Comparison of ENCODE assay signal across 19 cellular contexts in the genomic region with DNA sequence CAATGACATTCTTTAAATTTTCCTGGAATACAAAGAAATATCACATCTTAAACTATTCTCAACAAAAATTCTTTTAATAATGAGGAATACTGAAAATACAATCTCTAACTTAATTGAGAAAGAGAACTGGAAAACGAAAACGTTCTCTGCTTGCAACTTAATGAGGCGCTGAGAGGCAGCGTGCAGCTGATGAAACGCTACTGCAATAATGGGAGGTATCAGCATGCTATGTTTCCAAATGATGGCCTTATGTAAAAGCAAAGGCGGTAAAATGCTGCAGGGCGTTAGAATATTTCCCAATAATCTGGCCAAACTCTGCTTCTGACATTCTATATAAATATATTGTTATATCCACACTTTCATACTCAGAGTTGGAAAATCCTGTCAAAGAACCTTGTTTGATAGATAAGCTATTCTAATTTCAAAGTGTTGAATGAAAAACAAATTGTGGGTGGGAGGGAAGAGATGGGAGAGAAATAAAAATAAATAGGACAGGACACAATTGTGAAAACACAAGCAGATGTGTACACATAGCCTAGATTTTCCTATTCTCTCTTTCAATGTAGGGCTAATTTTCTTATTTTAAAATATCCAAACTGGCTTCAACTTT.
A peak's percentile ranks its signal among the peaks of the same experiment; 100 is the strongest.
DNase-seq lines count a peak whose midpoint lies in the region; ATAC-seq and TF ChIP-seq lines count a peak whose summit lies in the region.
"Had no signal": no experiment of that assay in that cellular context is flagged by ENCODE, and none has a peak within 500 bp of the region (broad histone marks: within the 10 kb centered on the region; RNA-seq: fewer than 3 reads in every experiment).

No MANE protein-coding gene starts in this region.

- dilution Hi-C loops in IMR-90 (cut with HindIII; ENCODE audit: low sequenced_read_pairs, unreplicated experiment): no loop called here

- peaks cover 1% of the 10 kb centered on the region; the same call in 1 of the 2 replicates for H3K4me1 ChIP-seq in IMR-90 (ENCODE audit: control insufficient read depth, insufficient read depth, low read length)

- no peaks in the 10 kb centered on the region for H3K4me1 Mint-ChIP-seq in effector memory CD8-positive, alpha-beta T cell (ENCODE audit: low read depth in 2 of 2)
- H3K4me1 Mint-ChIP-seq: activated CD8-positive, alpha-beta memory T cell treated with anti-CD3 and anti-CD28 coated beads, Interleukin-2, amount 10 ng/mL, durations not matched to agents 7 days and 5 days; activated naive CD8-positive, alpha-beta T cell treated with anti-CD3 and anti-CD28 coated beads, Interleukin-2, amount 10 ng/mL, durations not matched to agents 7 days and 5 days had no signal

- 0 out of 2 replicates have a peak, but pooled peaks cover 3% of the 10 kb centered on the region for H3K9me1 ChIP-seq in IMR-90 (ENCODE audit: insufficient read depth, low read length)

- no peak overlapping the region for H2BK15ac ChIP-seq in IMR-90 (ENCODE audit: low read depth, low read length)

- no peak overlapping the region; a peak in 1 of 4 replicates for H4K8ac ChIP-seq in IMR-90 (ENCODE audit: low read depth in 2 of 2, low read length in 2 of 2)

- POLR2A ChIA-PET in IMR-90 (lab: Charles Lee; ENCODE audit: unreplicated experiment): no interaction called here

- no TSS peak for BruUV-seq in IMR-90 (replicated peaks; lab: Mats Ljungman, UMichigan)

- H3K4me3 Mint-ChIP-seq in effector memory CD8-positive, alpha-beta T cell: no peak overlapping the region
- H3K4me3 Mint-ChIP-seq: activated CD8-positive, alpha-beta memory T cell treated with anti-CD3 and anti-CD28 coated beads, Interleukin-2, amount 10 ng/mL, durations not matched to agents 7 days and 5 days; activated naive CD8-positive, alpha-beta T cell treated with anti-CD3 and anti-CD28 coated beads, Interleukin-2, amount 10 ng/mL, durations not matched to agents 7 days and 5 days; IgD-negative memory B cell; naive thymus-derived CD4-positive, alpha-beta T cell had no signal

- no peak overlapping the region for H3K23ac ChIP-seq in IMR-90 (ENCODE audit: low read depth, low read length)

- H3K9me3 ChIP-seq in IMR-90 (ENCODE audit: control insufficient read depth, insufficient read depth, low read length): no peaks in the 10 kb centered on the region

- H3K36me3 ChIP-seq in IMR-90 (ENCODE audit: control insufficient read depth, insufficient read depth, low read length): peaks cover 6% of the 10 kb centered on the region

- H3K9ac ChIP-seq in IMR-90 (ENCODE audit: low read depth, low read length): peak overlapping the region; percentile 14; the same call in 1 of the 2 replicates

- H4K20me1 ChIP-seq in IMR-90 (ENCODE audit: insufficient read depth, low read length): peaks cover 23% of the 10 kb centered on the region; the same call in 1 of the 2 replicates

- no peak overlapping the region for H2BK5ac ChIP-seq in IMR-90 (ENCODE audit: low read depth, low read length, poor library complexity, severe bottlenecking)

- in situ Hi-C loops in IMR-90 (cut with MboI; ENCODE audit: low sequenced_read_pairs): no loop called here

- H2AK9ac ChIP-seq in IMR-90 (replicated peaks; ENCODE audit: low read depth, low read length, poor library complexity): no peak overlapping the region

- no peaks in the 10 kb centered on the region for H3K36me3 Mint-ChIP-seq in effector memory CD8-positive, alpha-beta T cell (ENCODE audit: insufficient read depth)
- H3K36me3 Mint-ChIP-seq: activated CD8-positive, alpha-beta memory T cell treated with anti-CD3 and anti-CD28 coated beads, Interleukin-2, amount 10 ng/mL, durations not matched to agents 7 days and 5 days; IgD-negative memory B cell had no signal

- no peak overlapping the region for H3K27ac ChIP-seq in IMR-90 (ENCODE audit: insufficient read depth, low read length)
- H3K27ac ChIP-seq: coronary artery had no signal

- H2BK120ac ChIP-seq in IMR-90 (ENCODE audit: low read depth, low read length): no peak overlapping the region

- intact Hi-C loops in IMR-90 (cut with micrococcal nuclease): no loop called here
- intact Hi-C loops in posterior vena cava (cut with DNase I): no loop called here

- peak overlapping the region; percentile 13 for H3K4me2 ChIP-seq in IMR-90 (ENCODE audit: low read depth, low read length)

- H3K18ac ChIP-seq in IMR-90 (ENCODE audit: low read depth, low read length): no peak overlapping the region

- no peak overlapping the region for H3K4me3 ChIP-seq in IMR-90 (ENCODE audit: insufficient read depth, low read depth, low read length)
- H3K4me3 ChIP-seq: coronary artery had no signal

- H3K79me1 ChIP-seq in IMR-90 (ENCODE audit: low read depth in 1 of 2, low read length in 2 of 2): peaks cover 19 to 59% of the 10 kb centered on the region in 2 experiments

- H3K14ac ChIP-seq in IMR-90 (replicated peaks; ENCODE audit: low read depth, low read length): no peak overlapping the region

- H2AK5ac ChIP-seq in IMR-90 (ENCODE audit: low read depth, low read length): no peak overlapping the region

- CTCF ChIA-PET in IMR-90 (lab: Yijun Ruan, JAX): interaction anchor here (0.6 kb wide), 1 partner anchor 50 kb away, joined by 6 read pairs; no protein-coding TSS in a partner anchor

- TF ChIP-seq RAD21 in IMR-90 (IDR thresholded peaks at IDR 0.05; ENCODE audit: low read length): no peak

- no peaks in the 10 kb centered on the region for H3K27me3 ChIP-seq in IMR-90 (ENCODE audit: control insufficient read depth, insufficient read depth, low read length)

- DNase-seq in AG08395 (ENCODE audit: low spot score) (peak; percentile 45), IMR-90 (peak; percentile 70), RPMI7951 (ENCODE audit: low read depth) (peak; percentile 10), posterior vena cava (ENCODE audit: low spot score) (no peak)
- DNase-seq in stimulated activated CD4-positive, alpha-beta T cell treated with anti-CD3 and anti-CD28 coated beads, Interleukin-4, amount 100 ng/mL, for 1 hour: no peak
- DNase-seq in effector memory CD8-positive, alpha-beta T cell: no peak
- DNase-seq: activated CD8-positive, alpha-beta memory T cell treated with anti-CD3 and anti-CD28 coated beads, Interleukin-2, amount 10 ng/mL, durations not matched to agents 7 days and 5 days; activated naive CD8-positive, alpha-beta T cell treated with anti-CD3 and anti-CD28 coated beads, Interleukin-2, amount 10 ng/mL, durations not matched to agents 7 days and 5 days; left colon; naive thymus-derived CD4-positive, alpha-beta T cell; NCI-H510A; retina; SHP77; stimulated activated CD4-positive, alpha-beta T cell treated with anti-CD3 and anti-CD28 coated beads, Interleukin-4, amount 100 ng/mL, for 4 hours; stimulated activated naive CD8-positive, alpha-beta T cell treated with anti-CD3 and anti-CD28 coated beads, Interleukin-15, Interleukin-2, amounts not matched to agents 100 U/mL and 50 U/mL, for 24 hours had no signal

- no peak overlapping the region for H4K91ac ChIP-seq in IMR-90 (ENCODE audit: insufficient read depth, low read depth, low read length)

- H2AFZ ChIP-seq in IMR-90 (replicated peaks; ENCODE audit: low read length, poor library complexity): no peak overlapping the region

- ATAC-seq in IMR-90 (ENCODE audit: low read depth) (peak; percentile 42; the same call in 1 of the 2 replicates), esophagus mucosa (peak; percentile 61), HG03097 (IDR thresholded peaks at IDR 0.05; ENCODE audit: low FRiP score, unreplicated experiment) (no peak)
- no peak for ATAC-seq in effector memory CD8-positive, alpha-beta T cell (replicated peaks)
- ATAC-seq: activated CD8-positive, alpha-beta memory T cell treated with anti-CD3 and anti-CD28 coated beads, Interleukin-2, amount 10 ng/mL, durations not matched to agents 7 days and 5 days; naive thymus-derived CD4-positive, alpha-beta T cell; stimulated activated naive CD8-positive, alpha-beta T cell treated with anti-CD3 and anti-CD28 coated beads, Interleukin-15, Interleukin-2, amounts not matched to agents 100 U/mL and 50 U/mL, for 24 hours had no signal

- H3K4ac ChIP-seq in IMR-90 (ENCODE audit: low read depth, low read length): no peak overlapping the region

- no peaks in the 10 kb centered on the region for H3K27me3 Mint-ChIP-seq in effector memory CD8-positive, alpha-beta T cell
- H3K27me3 Mint-ChIP-seq: activated CD8-positive, alpha-beta memory T cell treated with anti-CD3 and anti-CD28 coated beads, Interleukin-2, amount 10 ng/mL, durations not matched to agents 7 days and 5 days; activated naive CD8-positive, alpha-beta T cell treated with anti-CD3 and anti-CD28 coated beads, Interleukin-2, amount 10 ng/mL, durations not matched to agents 7 days and 5 days; naive thymus-derived CD4-positive, alpha-beta T cell had no signal

- TF ChIP-seq POLR2A in IMR-90 (IDR thresholded peaks at IDR 0.05; ENCODE audit: low read depth, low read length): no peak

- WGBS in IMR-90 (ENCODE audit: extremely low coverage in 2 of 2, insufficient read length in 1 of 2), 2 experiments: no CpG with 5 or more reads among the region's 7 CpGs

- TF ChIP-seq CTCF in IMR-90 (conservative IDR thresholded peaks at IDR 0.05; ENCODE audit: low read depth, low read length): no peak

- no peak overlapping the region for H3K56ac ChIP-seq in IMR-90 (ENCODE audit: extremely low read depth, insufficient read depth, low read length)

- no peak overlapping the region for H4K5ac ChIP-seq in IMR-90 (ENCODE audit: low read depth, low read length)

- H3K9me3 Mint-ChIP-seq in effector memory CD8-positive, alpha-beta T cell: peaks cover 0 to 7% of the 10 kb centered on the region in 2 donors

- H3K27ac Mint-ChIP-seq in effector memory CD8-positive, alpha-beta T cell: no peak overlapping the region
- H3K27ac Mint-ChIP-seq: activated CD8-positive, alpha-beta memory T cell treated with anti-CD3 and anti-CD28 coated beads, Interleukin-2, amount 10 ng/mL, durations not matched to agents 7 days and 5 days; activated naive CD8-positive, alpha-beta T cell treated with anti-CD3 and anti-CD28 coated beads, Interleukin-2, amount 10 ng/mL, durations not matched to agents 7 days and 5 days; IgD-negative memory B cell had no signal

- H2BK20ac ChIP-seq in IMR-90 (ENCODE audit: low read depth, low read length): no peak overlapping the region

TF ChIP-seq in IMR-90, 13 proteins besides CTCF, POLR2A, EP300 and RAD21:
- TF ChIP-seq RCOR1 (IDR thresholded peaks at IDR 0.05; ENCODE audit: insufficient replicate concordance, low read length) (no peak), MAFK (IDR thresholded peaks at IDR 0.05; ENCODE audit: low read depth, low read length) (no peak), CHD1 (IDR thresholded peaks at IDR 0.05; ENCODE audit: low read depth, low read length) (no peak), CEBPB (IDR thresholded peaks at IDR 0.05; ENCODE audit: low read depth, low read length) (peak; percentile 90), MAZ (IDR thresholded peaks at IDR 0.05; ENCODE audit: borderline replicate concordance, low read depth, low read length) (no peak)

Comparison
In these comparisons a context has a peak if more than half of its experiments do, and no peak if none do; other contexts are left out.
1. DNase-seq: peak in AG08395 (single experiment), IMR-90 (single experiment) and RPMI7951 (single experiment); none in stimulated activated CD4-positive, alpha-beta T cell treated with anti-CD3 and anti-CD28 coated beads, Interleukin-4, amount 100 ng/mL, for 1 hour (single experiment), posterior vena cava (single experiment) and effector memory CD8-positive, alpha-beta T cell (0 of 3).
2. ATAC-seq: peak in IMR-90 (single experiment) and esophagus mucosa (single experiment); none in HG03097 (single experiment) and effector memory CD8-positive, alpha-beta T cell (single experiment).